9 cellular contexts compared by ENCODE assay signal in genomic region chr11:60923800-60924109, GRCh38. TPM values are rescaled to one million over a fixed set of nuclear protein-coding genes. Genes with fewer than 3 reads are reported as not detected.
DNase-seq lines count a peak whose midpoint lies in the region; ATAC-seq and TF ChIP-seq lines count a peak whose summit lies in the region.
"Had no signal": no experiment of that assay in that cellular context is flagged by ENCODE, and none has a peak within 500 bp of the region (broad histone marks: within the 10 kb centered on the region; RNA-seq: fewer than 3 reads in every experiment).

No MANE protein-coding gene starts in this region.

- no peak overlapping the region for H3K27ac ChIP-seq in iPS-18a (ENCODE audit: low read length)

- H3K4me3 Mint-ChIP-seq in activated CD4-positive, alpha-beta T cell treated with anti-CD3 and anti-CD28 coated beads, Interleukin-2, amount 10 ng/mL, durations not matched to agents 7 days and 5 days: peak overlapping the region; percentile 44
- peak overlapping the region; percentile 75 for H3K4me3 Mint-ChIP-seq in stimulated activated memory B cell treated with anti-CD40 and anti-IgM and Interleukin-4, amounts not matched to agents 10 μg/mL and 1 μg/mL and 100 μg/mL, for 72 hours

- peaks cover 32% of the 10 kb centered on the region for H3K36me3 ChIP-seq in iPS-18a (ENCODE audit: control insufficient read depth, low read depth, low read length)

- H3K9ac ChIP-seq in iPS-18a (ENCODE audit: low read length): no peak overlapping the region

- H3K27me3 Mint-ChIP-seq in activated CD4-positive, alpha-beta T cell treated with anti-CD3 and anti-CD28 coated beads, Interleukin-2, amount 10 ng/mL, durations not matched to agents 7 days and 5 days: peaks cover 30% of the 10 kb centered on the region
- no peaks in the 10 kb centered on the region for H3K27me3 Mint-ChIP-seq in stimulated activated memory B cell treated with anti-CD40 and anti-IgM and Interleukin-4, amounts not matched to agents 10 μg/mL and 1 μg/mL and 100 μg/mL, for 72 hours

- H3K9me3 Mint-ChIP-seq in activated CD4-positive, alpha-beta T cell treated with anti-CD3 and anti-CD28 coated beads, Interleukin-2, amount 10 ng/mL, durations not matched to agents 7 days and 5 days: no peaks in the 10 kb centered on the region
- no peaks in the 10 kb centered on the region for H3K9me3 Mint-ChIP-seq in stimulated activated memory B cell treated with anti-CD40 and anti-IgM and Interleukin-4, amounts not matched to agents 10 μg/mL and 1 μg/mL and 100 μg/mL, for 72 hours

- no peaks in the 10 kb centered on the region for H3K27me3 ChIP-seq in iPS-18a (ENCODE audit: control insufficient read depth, insufficient read depth, low read length)

- no peak for DNase-seq in activated CD4-positive, alpha-beta T cell treated with anti-CD3 and anti-CD28 coated beads, Interleukin-2, amount 10 ng/mL, durations not matched to agents 7 days and 5 days
- no peak for DNase-seq in activated CD4-positive, alpha-beta T cell treated with anti-CD3 and anti-CD28 coated beads for 1 hour
- DNase-seq in middle frontal gyrus (ENCODE audit: extremely low spot score, low spot score): no peak
- no peak for DNase-seq in NCI-H69 (lab: John Stamatoyannopoulos, UW)
- DNase-seq: activated effector memory CD4-positive, alpha-beta T cell treated with Interleukin-2 at 50 U/mL for 16 hours had no signal

- peaks cover 27% of the 10 kb centered on the region for H3K36me3 Mint-ChIP-seq in activated CD4-positive, alpha-beta T cell treated with anti-CD3 and anti-CD28 coated beads, Interleukin-2, amount 10 ng/mL, durations not matched to agents 7 days and 5 days (ENCODE audit: low read depth)
- peaks cover 41% of the 10 kb centered on the region for H3K36me3 Mint-ChIP-seq in stimulated activated memory B cell treated with anti-CD40 and anti-IgM and Interleukin-4, amounts not matched to agents 10 μg/mL and 1 μg/mL and 100 μg/mL, for 72 hours

- peaks cover 8% of the 10 kb centered on the region for H3K4me1 Mint-ChIP-seq in activated CD4-positive, alpha-beta T cell treated with anti-CD3 and anti-CD28 coated beads, Interleukin-2, amount 10 ng/mL, durations not matched to agents 7 days and 5 days
- H3K4me1 Mint-ChIP-seq in stimulated activated memory B cell treated with anti-CD40 and anti-IgM and Interleukin-4, amounts not matched to agents 10 μg/mL and 1 μg/mL and 100 μg/mL, for 72 hours: peaks cover 62% of the 10 kb centered on the region

- CTCF ChIA-PET in activated CD4-positive, alpha-beta T cell treated with anti-CD3 and anti-CD28 coated beads, Interleukin-2, amount 10 ng/mL, durations not matched to agents 7 days and 5 days (lab: Charles Lee): interaction anchor here (0.7 to 1.4 kb wide), 3 partner anchors 9 to 237 kb away, joined by 3 to 5 read pairs (median 4); no protein-coding TSS in a partner anchor

- peaks cover 17% of the 10 kb centered on the region for H3K4me1 ChIP-seq in iPS-18a (ENCODE audit: control insufficient read depth, low read depth, low read length)

- H3K9me3 ChIP-seq in iPS-18a (ENCODE audit: control insufficient read depth, low read depth, low read length): no peaks in the 10 kb centered on the region

- no peak for TF ChIP-seq CTCF in WI38 (IDR thresholded peaks at IDR 0.05; ENCODE audit: low read depth, low read length)

- no peak overlapping the region for H3K27ac Mint-ChIP-seq in activated CD4-positive, alpha-beta T cell treated with anti-CD3 and anti-CD28 coated beads, Interleukin-2, amount 10 ng/mL, durations not matched to agents 7 days and 5 days
- peak overlapping the region; percentile 21 for H3K27ac Mint-ChIP-seq in stimulated activated memory B cell treated with anti-CD40 and anti-IgM and Interleukin-4, amounts not matched to agents 10 μg/mL and 1 μg/mL and 100 μg/mL, for 72 hours

- peak; percentile 21 for ATAC-seq in stimulated activated memory B cell treated with anti-CD40 and anti-IgM and Interleukin-4, amounts not matched to agents 10 μg/mL and 1 μg/mL and 100 μg/mL, for 72 hours
- no peak for ATAC-seq in HG03175 (IDR thresholded peaks at IDR 0.05; ENCODE audit: unreplicated experiment)

- H3K4me3 ChIP-seq in WI38 (ENCODE audit: low read depth, low read length) (peak overlapping the region; percentile 78), iPS-18a (ENCODE audit: low read length) (peak overlapping the region; percentile 83)

- POLR2A ChIA-PET in activated CD4-positive, alpha-beta T cell treated with anti-CD3 and anti-CD28 coated beads, Interleukin-2, amount 10 ng/mL, durations not matched to agents 7 days and 5 days (lab: Charles Lee): no interaction called here

RNA-seq across cellular contexts. Expression of gene TMEM132A, which starts 0.5 kb away (rescaled TPM):
- under 1 TPM; 0.40 to 0.47 TPM for total RNA-seq in activated CD4-positive, alpha-beta T cell treated with anti-CD3 and anti-CD28 coated beads, Interleukin-2, amount 10 ng/mL, durations not matched to agents 7 days and 5 days

RNA-seq across cellular contexts. Expression of gene TMEM109, which starts 9.8 kb away (rescaled TPM):
- 100 to 1,000 TPM; 114 to 119 TPM for total RNA-seq in activated CD4-positive, alpha-beta T cell treated with anti-CD3 and anti-CD28 coated beads, Interleukin-2, amount 10 ng/mL, durations not matched to agents 7 days and 5 days

RNA-seq across cellular contexts. Expression of gene PRPF19, which starts 17.4 kb away (rescaled TPM):
- 100 to 1,000 TPM; 125 to 128 TPM for total RNA-seq in activated CD4-positive, alpha-beta T cell treated with anti-CD3 and anti-CD28 coated beads, Interleukin-2, amount 10 ng/mL, durations not matched to agents 7 days and 5 days

RNA-seq across cellular contexts. Expression of gene SLC15A3, which starts 28.2 kb away (rescaled TPM):
- 1 to 10 TPM; 4.0 to 4.2 TPM for total RNA-seq in activated CD4-positive, alpha-beta T cell treated with anti-CD3 and anti-CD28 coated beads, Interleukin-2, amount 10 ng/mL, durations not matched to agents 7 days and 5 days

RNA-seq across cellular contexts. Expression of gene CD6, which starts 47.7 kb away (rescaled TPM):
- 100 to 1,000 TPM; 368 to 402 TPM for total RNA-seq in activated CD4-positive, alpha-beta T cell treated with anti-CD3 and anti-CD28 coated beads, Interleukin-2, amount 10 ng/mL, durations not matched to agents 7 days and 5 days
